14 cellular contexts compared by ENCODE assay signal in genomic region chr12:79686171-79686570, GRCh38. TPM values are rescaled to one million over a fixed set of nuclear protein-coding genes. Genes with fewer than 3 reads are reported as not detected.
DNase-seq lines count a peak whose midpoint lies in the region; ATAC-seq and TF ChIP-seq lines count a peak whose summit lies in the region.
"Had no signal": no experiment of that assay in that cellular context is flagged by ENCODE, and none has a peak within 500 bp of the region (broad histone marks: within the 10 kb centered on the region; RNA-seq: fewer than 3 reads in every experiment).

No MANE protein-coding gene starts in this region.

- H3K4me3 ChIP-seq in ascending aorta (peak overlapping the region; percentile 96 to 99), iPS-18a (ENCODE audit: low read length) (peak overlapping the region; percentile 75), tibial artery (peak overlapping the region; percentile 93 to 97)
- H3K4me3 ChIP-seq: K562, tibial nerve had no signal

- no peak for ATAC-seq in GM19463 (IDR thresholded peaks at IDR 0.05; ENCODE audit: unreplicated experiment)
- ATAC-seq: K562 had no signal

- no peaks in the 10 kb centered on the region for H3K36me3 ChIP-seq in ascending aorta
- H3K36me3 ChIP-seq in iPS-18a (ENCODE audit: control insufficient read depth, low read depth, low read length): peaks cover 8% of the 10 kb centered on the region
- H3K36me3 ChIP-seq in tibial artery: no peaks in the 10 kb centered on the region
- H3K36me3 ChIP-seq: tibial nerve had no signal

- H3K27me3 ChIP-seq in ascending aorta (no peaks in the 10 kb centered on the region), iPS-18a (ENCODE audit: control insufficient read depth, insufficient read depth, low read length) (no peaks in the 10 kb centered on the region), tibial artery (no peaks in the 10 kb centered on the region)
- H3K27me3 ChIP-seq: tibial nerve had no signal

- H3K9me3 ChIP-seq in ascending aorta (no peaks in the 10 kb centered on the region), iPS-18a (ENCODE audit: control insufficient read depth, low read depth, low read length) (no peaks in the 10 kb centered on the region), tibial artery (no peaks in the 10 kb centered on the region)
- H3K9me3 ChIP-seq: tibial nerve had no signal

- no peak overlapping the region for H3K9ac ChIP-seq in iPS-18a (ENCODE audit: low read length)

- TF ChIP-seq CTCF in ascending aorta (IDR thresholded peaks at IDR 0.05): no peak
- TF ChIP-seq CTCF in tibial artery (IDR thresholded peaks at IDR 0.05): no peak

- peak overlapping the region in 1 of 2 donors; percentile 37 for H3K27ac ChIP-seq in ascending aorta
- no peak overlapping the region for H3K27ac ChIP-seq in iPS-18a (ENCODE audit: low read length)
- peak overlapping the region in 1 of 2 donors; percentile 98 for H3K27ac ChIP-seq in tibial artery
- H3K27ac ChIP-seq: 22Rv1 had no signal

- DNase-seq in DMS53 (lab: John Stamatoyannopoulos, UW): peak; percentile 13
- no peak for DNase-seq in DMS53 treated with DMSO at 0.1 percent for 48 hours (lab: John Stamatoyannopoulos, UW; ENCODE audit: unreplicated experiment)
- DNase-seq in ascending aorta (ENCODE audit: low spot score in 2 of 2): no peak
- DNase-seq in tibial artery: no peak
- no peak for DNase-seq in NCI-H774 (lab: John Stamatoyannopoulos, UW)
- DNase-seq in GOT3 (lab: John Stamatoyannopoulos, UW): no peak
- DNase-seq: activated B cell treated with CpG ODN at 0.5 μM for 24 hours; activated T-cell treated with anti-CD3 and anti-CD28 coated beads, Interleukin-2, amount 50 U/mL, for 24 hours; erythroblast had no signal

- H3K4me1 ChIP-seq in ascending aorta: peaks cover 0 to 31% of the 10 kb centered on the region in 2 donors
- peaks cover 45% of the 10 kb centered on the region for H3K4me1 ChIP-seq in iPS-18a (ENCODE audit: control insufficient read depth, low read depth, low read length)
- H3K4me1 ChIP-seq in tibial artery: peaks cover 0 to 55% (median 23%) of the 10 kb centered on the region in 4 donors

- intact Hi-C loops in ascending aorta (cut with DNase I) (no loop called here), tibial artery (cut with DNase I; ENCODE audit: low total_unique reads) (no loop called here)

RNA-seq across cellular contexts. Expression of gene PAWR, which starts 4.6 kb away (rescaled TPM):
- total RNA-seq in ascending aorta: 75.4 TPM
